Comparison of ENCODE assay signal across 2 cellular contexts in genomic region chr12:113469224-113469652, GRCh38.
TF ChIP-seq lines count a peak whose summit lies in the region.

No MANE protein-coding gene starts in this region.

TF ChIP-seq in H1, 55 proteins besides CTCF, POLR2A, EP300 and RAD21:
- TF ChIP-seq ZNF274 (IDR thresholded peaks at IDR 0.05; ENCODE audit: borderline replicate concordance, extremely low read depth, low read length) = no peak
- TF ChIP-seq SAP30 (IDR thresholded peaks at IDR 0.05; ENCODE audit: insufficient read depth, insufficient replicate concordance, low read length) = no peak
- TF ChIP-seq EZH2 (IDR thresholded peaks at IDR 0.05; ENCODE audit: low read depth, low read length, severe bottlenecking) = peak; percentile 20
- no peak for TF ChIP-seq TAF7 (optimal IDR thresholded peaks at IDR 0.05; ENCODE audit: borderline replicate concordance, low read depth, low read length)

TF ChIP-seq in HepG2, 621 proteins besides CTCF, POLR2A, EP300 and RAD21:
- TF ChIP-seq ZNF318 (CRISPR knock-in tag; IDR thresholded peaks at IDR 0.05) (no peak), HMG20A (CRISPR knock-in tag; IDR thresholded peaks at IDR 0.05; ENCODE audit: borderline replicate concordance) (no peak), SMAD1 (CRISPR knock-in tag; IDR thresholded peaks at IDR 0.05; ENCODE audit: borderline replicate concordance, low read depth) (no peak), CEBPG (CRISPR knock-in tag; IDR thresholded peaks at IDR 0.05) (no peak), EEA1 (CRISPR knock-in tag; IDR thresholded peaks at IDR 0.05; ENCODE audit: borderline replicate concordance) (no peak), ZKSCAN1 (IDR thresholded peaks at IDR 0.05; ENCODE audit: low read length) (no peak), NFAT5 (CRISPR knock-in tag; IDR thresholded peaks at IDR 0.05) (no peak), TEAD2 (CRISPR knock-in tag; IDR thresholded peaks at IDR 0.05) (no peak), MTA1 (CRISPR knock-in tag; IDR thresholded peaks at IDR 0.05; ENCODE audit: borderline replicate concordance) (no peak)
